In the genomic region with DNA sequence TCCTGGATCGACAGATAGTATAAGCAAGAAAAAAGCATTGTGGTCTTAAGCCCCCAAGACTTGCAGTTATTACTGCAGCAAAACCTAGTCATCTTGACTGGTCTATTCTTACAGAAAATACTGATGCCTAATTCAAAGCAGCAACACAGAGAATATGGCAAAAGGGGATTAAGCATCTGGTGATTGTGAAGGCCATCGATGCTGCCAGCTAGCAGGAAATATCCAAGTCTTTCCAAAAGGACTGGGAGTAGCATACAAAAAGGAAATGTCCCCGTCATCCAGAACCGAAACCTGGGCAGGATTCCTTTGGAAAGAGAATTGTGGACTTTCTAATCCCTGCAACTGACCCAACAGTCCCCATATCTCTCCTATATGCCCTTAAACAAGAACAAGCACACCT, we compare ENCODE assay signal across 7 cellular contexts.
"Had no signal": no experiment of that assay in that cellular context is flagged by ENCODE, and none has a peak within 500 bp of the region (broad histone marks: within the 10 kb centered on the region; RNA-seq: fewer than 3 reads in every experiment).

No MANE protein-coding gene starts in this region.

- H3K9me3 Mint-ChIP-seq: H9, IgD-negative memory B cell had no signal

- ATAC-seq: HepG2 had no signal

- DNase-seq: GOT3, H9, HCEC 1CT, KBM-7 had no signal

- H3K27ac Mint-ChIP-seq: H9, IgD-negative memory B cell had no signal

- H3K27ac ChIP-seq: HL-60 had no signal

- H3K4me3 Mint-ChIP-seq: H9, IgD-negative memory B cell had no signal
